Comparison of ENCODE assay signal across 8 cellular contexts in the genomic region with DNA sequence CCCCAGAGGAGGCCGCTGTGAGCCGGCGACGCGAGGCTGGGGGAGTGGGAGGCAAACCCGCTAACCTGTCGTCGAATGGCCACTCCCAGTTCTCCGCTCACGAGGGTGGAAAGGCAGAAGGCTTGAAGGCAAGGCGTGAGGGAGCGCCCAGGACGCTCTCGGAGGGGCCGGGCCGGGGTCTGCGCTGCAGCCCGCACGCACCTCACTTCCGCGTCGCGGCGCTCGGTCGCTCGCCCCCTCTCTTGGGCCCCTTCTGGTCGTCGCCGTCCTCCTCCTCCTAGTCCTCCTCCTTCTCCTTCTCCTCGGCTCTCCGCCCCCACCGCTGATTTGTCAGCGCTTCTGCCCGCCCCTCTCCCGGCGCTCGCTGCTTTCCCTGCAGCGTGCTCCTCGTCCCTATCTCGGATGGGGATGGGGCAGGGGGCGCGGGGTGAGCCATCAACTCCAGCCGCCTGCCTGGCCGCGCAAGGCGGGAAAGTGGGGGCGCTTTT. TPM values are rescaled to one million over a fixed set of nuclear protein-coding genes. Genes with fewer than 3 reads are reported as not detected.
DNase-seq lines count a peak whose midpoint lies in the region; ATAC-seq and TF ChIP-seq lines count a peak whose summit lies in the region.

TSS of gene SNCA (minus strand) at position 265 of the 488 bp plus-strand sequence. CDS start 1,494 bp downstream, outside the sequence.

- H3K4me3 ChIP-seq in LNCaP clone FGC (ENCODE audit: low read depth, low read length) (peak within 1 kb of the TSS; percentile 9), iPS-11a (ENCODE audit: low read depth, low read length) (peak within 1 kb of the TSS; percentile 69)

- H3K36me3 Mint-ChIP-seq in T-helper 17 cell (ENCODE audit: low read depth) = peaks cover 2% of the 10 kb centered on the region
- peaks cover 2% of the 10 kb centered on the region for H3K36me3 Mint-ChIP-seq in central memory CD8-positive, alpha-beta T cell (ENCODE audit: insufficient read depth)

- H3K4me1 Mint-ChIP-seq in T-helper 17 cell = peaks cover 18% of the 10 kb centered on the region
- H3K4me1 Mint-ChIP-seq in central memory CD8-positive, alpha-beta T cell = peaks cover 20% of the 10 kb centered on the region

- TF ChIP-seq CTCF in LNCaP clone FGC (IDR thresholded peaks at IDR 0.05; ENCODE audit: control insufficient read depth, extremely low read depth, insufficient read depth) = no peak

- H3K27me3 Mint-ChIP-seq in T-helper 17 cell = peaks cover 66% of the 10 kb centered on the region
- H3K27me3 Mint-ChIP-seq in central memory CD8-positive, alpha-beta T cell = peaks cover 85% of the 10 kb centered on the region

- H3K27ac Mint-ChIP-seq in T-helper 17 cell = no peak within 1 kb of the TSS
- no peak within 1 kb of the TSS for H3K27ac Mint-ChIP-seq in central memory CD8-positive, alpha-beta T cell (ENCODE audit: low read depth)

- DNase-seq in ELR (ENCODE audit: low read depth) (peak; percentile 53), LNCaP clone FGC (ENCODE audit: low read depth) (no peak), T-helper 17 cell (peak in 1 of 3 donors; percentile 21), putamen (ENCODE audit: low spot score) (peak; percentile 87), MV-4-11 (lab: John Stamatoyannopoulos, UW) (no peak)
- DNase-seq in central memory CD8-positive, alpha-beta T cell (ENCODE audit: low spot score in 2 of 2) = no peak

- no peaks in the 10 kb centered on the region for H3K9me3 ChIP-seq in T-helper 17 cell (ENCODE audit: control insufficient read depth, low read length, poor library complexity, severe bottlenecking)

- peak; percentile 55 for ATAC-seq in T-helper 17 cell
- peak; percentile 21 for ATAC-seq in central memory CD8-positive, alpha-beta T cell (replicated peaks; ENCODE audit: extremely low read depth, poor library complexity, severe bottlenecking)
- ATAC-seq in GM18511 (IDR thresholded peaks at IDR 0.05; ENCODE audit: unreplicated experiment) = no peak

- peak within 1 kb of the TSS; percentile 89 for H3K4me3 Mint-ChIP-seq in T-helper 17 cell
- H3K4me3 Mint-ChIP-seq in central memory CD8-positive, alpha-beta T cell = peak within 1 kb of the TSS; percentile 72

- no peaks in the 10 kb centered on the region for H3K9me3 Mint-ChIP-seq in central memory CD8-positive, alpha-beta T cell

RNA-seq across cellular contexts. Expression of gene SNCA, which starts in this region (rescaled TPM):
- 10 to 100 TPM in 1 of 2 donors, under 1 TPM in 1; 0.45 to 26.1 TPM for total RNA-seq in T-helper 17 cell

Comparison
In these comparisons a context has a peak if more than half of its experiments do, and no peak if none do; other contexts are left out.
1. DNase-seq: peak in ELR (single experiment) and putamen (single experiment); none in LNCaP clone FGC (single experiment), central memory CD8-positive, alpha-beta T cell (0 of 2) and MV-4-11 (single experiment).